In the genomic region with DNA sequence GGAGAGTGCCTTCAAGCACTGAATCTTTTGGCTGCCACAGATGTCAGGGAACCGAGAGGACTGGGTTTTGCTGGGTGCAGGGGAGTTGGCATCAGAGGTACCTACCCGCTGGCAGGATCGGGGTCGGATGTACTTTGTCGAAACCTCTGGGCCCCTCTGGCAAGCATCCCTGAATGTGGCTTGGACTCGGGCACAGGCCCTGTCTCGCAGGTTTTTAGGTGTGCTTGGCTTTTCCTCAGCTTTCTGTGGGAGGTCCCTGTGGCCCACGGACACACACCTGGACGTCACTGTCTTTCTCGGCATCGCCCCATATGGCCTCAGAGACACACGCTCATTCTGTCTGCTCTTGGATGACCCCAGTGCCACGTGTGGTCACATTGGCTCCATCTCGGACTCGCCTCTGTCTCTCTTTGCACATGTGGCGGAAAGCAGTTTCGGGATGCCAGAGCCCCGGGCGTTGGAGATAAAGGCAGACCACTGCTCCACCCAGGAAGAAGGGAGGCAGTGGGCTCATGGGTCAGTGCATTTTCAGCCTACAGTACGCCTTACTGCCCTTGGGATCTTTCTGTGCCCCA, we compare ENCODE assay signal across 32 cellular contexts.
"Had no signal": no experiment of that assay in that cellular context is flagged by ENCODE, and none has a peak within 500 bp of the region (broad histone marks: within the 10 kb centered on the region; RNA-seq: fewer than 3 reads in every experiment).

No MANE protein-coding gene starts in this region.

- H3K4me3 ChIP-seq: adrenal gland, body of pancreas, colonic mucosa had no signal

- H3K4me3 Mint-ChIP-seq: activated CD4-positive, alpha-beta memory T cell treated with anti-CD3 and anti-CD28 coated beads for 36 hours; activated CD4-positive, alpha-beta T cell treated with anti-CD3 and anti-CD28 coated beads for 36 hours; activated CD4-positive, alpha-beta T cell treated with anti-CD3 and anti-CD28 coated beads, Interleukin-2, amount 10 ng/mL, durations not matched to agents 24 days and 14 days; activated CD8-positive, alpha-beta memory T cell treated with anti-CD3 and anti-CD28 coated beads, Interleukin-2, amount 10 ng/mL, durations not matched to agents 7 days and 5 days; activated CD8-positive, alpha-beta T cell treated with anti-CD3 and anti-CD28 coated beads, Interleukin-2, amount 10 ng/mL, durations not matched to agents 7 days and 5 days; activated naive CD4-positive, alpha-beta T cell treated with anti-CD3 and anti-CD28 coated beads for 36 hours; activated naive CD4-positive, alpha-beta T cell treated with anti-CD3 and anti-CD28 coated beads, Interleukin-2, amount 50 U/mL, for 24 hours; activated naive CD8-positive, alpha-beta T cell treated with anti-CD3 and anti-CD28 coated beads for 36 hours; activated naive CD8-positive, alpha-beta T cell treated with anti-CD3 and anti-CD28 coated beads, Interleukin-2, amount 50 U/mL, for 24 hours; activated T-helper 1 cell treated with anti-CD3 and anti-CD28 coated beads, Interleukin-12 subunit alpha, Interleukin-12 subunit beta, Interleukin-2, Interleukin-4 antibody, amounts not matched to agents 30 ng/mL and 10 ng/mL and 1 ng/mL, durations not matched to agents 14 hours and 24 hours and 36 hours had no signal

- H3K27ac Mint-ChIP-seq: activated CD4-positive, alpha-beta memory T cell treated with anti-CD3 and anti-CD28 coated beads for 36 hours; activated CD4-positive, alpha-beta T cell treated with anti-CD3 and anti-CD28 coated beads for 36 hours; activated CD4-positive, alpha-beta T cell treated with anti-CD3 and anti-CD28 coated beads, Interleukin-2, amount 10 ng/mL, durations not matched to agents 24 days and 14 days; activated CD8-positive, alpha-beta memory T cell treated with anti-CD3 and anti-CD28 coated beads, Interleukin-2, amount 10 ng/mL, durations not matched to agents 7 days and 5 days; activated CD8-positive, alpha-beta T cell treated with anti-CD3 and anti-CD28 coated beads, Interleukin-2, amount 10 ng/mL, durations not matched to agents 7 days and 5 days; activated naive CD4-positive, alpha-beta T cell treated with anti-CD3 and anti-CD28 coated beads for 36 hours; activated naive CD4-positive, alpha-beta T cell treated with anti-CD3 and anti-CD28 coated beads, Interleukin-2, amount 50 U/mL, for 24 hours; activated naive CD8-positive, alpha-beta T cell treated with anti-CD3 and anti-CD28 coated beads for 36 hours; activated naive CD8-positive, alpha-beta T cell treated with anti-CD3 and anti-CD28 coated beads, Interleukin-2, amount 50 U/mL, for 24 hours; activated T-helper 1 cell treated with anti-CD3 and anti-CD28 coated beads, Interleukin-12 subunit alpha, Interleukin-12 subunit beta, Interleukin-2, Interleukin-4 antibody, amounts not matched to agents 30 ng/mL and 10 ng/mL and 1 ng/mL, durations not matched to agents 14 hours and 24 hours and 36 hours; activated T-helper 2 cell treated with anti-CD3 and anti-CD28 coated beads, Interferon-gamma antibody, Interleukin-2, Interleukin-4, amounts not matched to agents 10 μg/mL and 5 μg/mL and 100 μg/mL, durations not matched to agents 14 hours and 24 hours and 36 hours had no signal

- H3K27me3 Mint-ChIP-seq: activated CD4-positive, alpha-beta memory T cell treated with anti-CD3 and anti-CD28 coated beads for 36 hours; activated CD4-positive, alpha-beta T cell treated with anti-CD3 and anti-CD28 coated beads for 36 hours; activated CD4-positive, alpha-beta T cell treated with anti-CD3 and anti-CD28 coated beads, Interleukin-2, amount 10 ng/mL, durations not matched to agents 24 days and 14 days; activated CD8-positive, alpha-beta memory T cell treated with anti-CD3 and anti-CD28 coated beads, Interleukin-2, amount 10 ng/mL, durations not matched to agents 7 days and 5 days; activated naive CD4-positive, alpha-beta T cell treated with anti-CD3 and anti-CD28 coated beads, Interleukin-2, amount 50 U/mL, for 24 hours; activated naive CD8-positive, alpha-beta T cell treated with anti-CD3 and anti-CD28 coated beads for 36 hours; activated naive CD8-positive, alpha-beta T cell treated with anti-CD3 and anti-CD28 coated beads, Interleukin-2, amount 50 U/mL, for 24 hours had no signal

- H3K27ac ChIP-seq: adrenal gland, body of pancreas, colonic mucosa, epithelial cell of prostate had no signal

- H3K9me3 ChIP-seq: adrenal gland, colonic mucosa had no signal

- H3K36me3 Mint-ChIP-seq: activated CD4-positive, alpha-beta memory T cell treated with anti-CD3 and anti-CD28 coated beads for 36 hours; activated naive CD4-positive, alpha-beta T cell treated with anti-CD3 and anti-CD28 coated beads, Interleukin-2, amount 50 U/mL, for 24 hours had no signal

- H3K4me1 Mint-ChIP-seq: activated CD4-positive, alpha-beta T cell treated with anti-CD3 and anti-CD28 coated beads for 36 hours; activated CD4-positive, alpha-beta T cell treated with anti-CD3 and anti-CD28 coated beads, Interleukin-2, amount 10 ng/mL, durations not matched to agents 24 days and 14 days; activated CD8-positive, alpha-beta memory T cell treated with anti-CD3 and anti-CD28 coated beads, Interleukin-2, amount 10 ng/mL, durations not matched to agents 7 days and 5 days; activated naive CD4-positive, alpha-beta T cell treated with anti-CD3 and anti-CD28 coated beads, Interleukin-2, amount 50 U/mL, for 24 hours; activated naive CD8-positive, alpha-beta T cell treated with anti-CD3 and anti-CD28 coated beads for 36 hours; activated naive CD8-positive, alpha-beta T cell treated with anti-CD3 and anti-CD28 coated beads, Interleukin-2, amount 50 U/mL, for 24 hours had no signal

- ATAC-seq: activated CD4-positive, alpha-beta T cell treated with anti-CD3 and anti-CD28 coated beads for 36 hours; activated CD8-positive, alpha-beta memory T cell treated with anti-CD3 and anti-CD28 coated beads, Interleukin-2, amount 10 ng/mL, durations not matched to agents 7 days and 5 days; activated CD8-positive, alpha-beta T cell treated with anti-CD3 and anti-CD28 coated beads, Interleukin-2, amount 10 ng/mL, durations not matched to agents 7 days and 5 days; activated naive CD8-positive, alpha-beta T cell treated with anti-CD3 and anti-CD28 coated beads, Interleukin-2, amount 50 U/mL, for 24 hours; body of pancreas had no signal

- H3K4me1 ChIP-seq: adrenal gland, body of pancreas, colonic mucosa had no signal

- DNase-seq: activated CD4-positive, alpha-beta memory T cell treated with anti-CD3 and anti-CD28 coated beads for 36 hours; activated CD4-positive, alpha-beta T cell treated with anti-CD3 and anti-CD28 coated beads for 36 hours; activated CD4-positive, alpha-beta T cell treated with anti-CD3 and anti-CD28 coated beads, Interleukin-2, amount 10 ng/mL, durations not matched to agents 24 days and 14 days; activated CD4-positive, CD25-positive, alpha-beta regulatory T cell; activated CD4-positive, CD25-positive, alpha-beta regulatory T cell treated with anti-CD3 and anti-CD28 coated beads, Interleukin-2, amount 50 U/mL, for 72 hours; activated CD8-positive, alpha-beta memory T cell treated with anti-CD3 and anti-CD28 coated beads, Interleukin-2, amount 10 ng/mL, durations not matched to agents 7 days and 5 days; activated CD8-positive, alpha-beta memory T cell treated with anti-CD3 and anti-CD28 coated beads, Interleukin-2, amount 50 U/mL, for 4 hours; activated CD8-positive, alpha-beta T cell treated with anti-CD3 and anti-CD28 coated beads, Interleukin-2, amount 10 ng/mL, durations not matched to agents 7 days and 5 days; activated effector memory CD4-positive, alpha-beta T cell treated with anti-CD3 and anti-CD28 coated beads, Interleukin-2, amount 50 U/mL, for 16 hours; activated naive CD4-positive, alpha-beta T cell treated with anti-CD3 and anti-CD28 coated beads for 36 hours; activated naive CD8-positive, alpha-beta T cell treated with anti-CD3 and anti-CD28 coated beads for 36 hours; activated naive CD8-positive, alpha-beta T cell treated with anti-CD3 and anti-CD28 coated beads, Interleukin-2, amount 50 U/mL, for 24 hours; activated T-cell treated with anti-CD3 and anti-CD28 coated beads, Interleukin-2, amount 50 U/mL, for 1 hour; activated T-cell treated with anti-CD3 and anti-CD28 coated beads, Interleukin-2, amount 50 U/mL, for 48 hours; adrenal gland; amygdala; aorta; body of pancreas; central memory CD4-positive, alpha-beta T cell; cerebellar nuclear complex; colonic mucosa; effector CD8-positive, alpha-beta T cell; foreskin fibroblast; T-helper 1 cell; T-helper 2 cell had no signal

- H3K27me3 ChIP-seq: adrenal gland, body of pancreas, colonic mucosa had no signal

- H3K36me3 ChIP-seq: adrenal gland, colonic mucosa had no signal

- FAIRE-seq: endometrium, endothelial cell of umbilical vein, frontal cortex had no signal
